8 cellular contexts compared by ENCODE assay signal in genomic region chr3:5122741-5123706, GRCh38. TPM values are rescaled to one million over a fixed set of nuclear protein-coding genes. Genes with fewer than 3 reads are reported as not detected.
DNase-seq lines count a peak whose midpoint lies in the region; ATAC-seq and TF ChIP-seq lines count a peak whose summit lies in the region.

No MANE protein-coding gene starts in this region.

- H3K4me3 ChIP-seq in lower leg skin (ENCODE audit: low read depth, poor library complexity, severe bottlenecking): peak overlapping the region; percentile 100

- DNase-seq in COLO668 (lab: John Stamatoyannopoulos, UW; ENCODE audit: unreplicated experiment) (peak; percentile 28), HuH-7.5 (ENCODE audit: low spot score) (peak; percentile 62), lower leg skin (ENCODE audit: low spot score in 2 of 2) (peak; percentile 58 to 87), NCI-H1436 treated with DMSO at 0.1 percent for 48 hours (lab: John Stamatoyannopoulos, UW) (no peak)
- peak; percentile 79 for DNase-seq in activated CD4-positive, alpha-beta T cell treated with anti-CD3 and anti-CD28 coated beads, Interleukin-2, amount 10 ng/mL, durations not matched to agents 24 days and 14 days
- peak; percentile 17 for DNase-seq in effector CD4-positive, alpha-beta T cell

- H3K27ac Mint-ChIP-seq in activated CD4-positive, alpha-beta T cell treated with anti-CD3 and anti-CD28 coated beads, Interleukin-2, amount 10 ng/mL, durations not matched to agents 24 days and 14 days: peak overlapping the region; percentile 96
- H3K27ac Mint-ChIP-seq in stimulated activated naive CD8-positive, alpha-beta T cell treated with anti-CD3 and anti-CD28 coated beads, Interleukin-15, Interleukin-2, amounts not matched to agents 100 ng/mL and 50 ng/mL, for 24 hours: peak overlapping the region; percentile 85

- peaks cover 26% of the 10 kb centered on the region for H3K4me1 Mint-ChIP-seq in activated CD4-positive, alpha-beta T cell treated with anti-CD3 and anti-CD28 coated beads, Interleukin-2, amount 10 ng/mL, durations not matched to agents 24 days and 14 days
- H3K4me1 Mint-ChIP-seq in stimulated activated naive CD8-positive, alpha-beta T cell treated with anti-CD3 and anti-CD28 coated beads, Interleukin-15, Interleukin-2, amounts not matched to agents 100 ng/mL and 50 ng/mL, for 24 hours (ENCODE audit: low read depth): peaks cover 52% of the 10 kb centered on the region

- no peaks in the 10 kb centered on the region for H3K27me3 Mint-ChIP-seq in activated CD4-positive, alpha-beta T cell treated with anti-CD3 and anti-CD28 coated beads, Interleukin-2, amount 10 ng/mL, durations not matched to agents 24 days and 14 days
- H3K27me3 Mint-ChIP-seq in stimulated activated naive CD8-positive, alpha-beta T cell treated with anti-CD3 and anti-CD28 coated beads, Interleukin-15, Interleukin-2, amounts not matched to agents 100 ng/mL and 50 ng/mL, for 24 hours: no peaks in the 10 kb centered on the region

- intact Hi-C loops in activated CD4-positive, alpha-beta T cell treated with anti-CD3 and anti-CD28 coated beads, Interleukin-2, amount 10 ng/mL, durations not matched to agents 24 days and 14 days (cut with micrococcal nuclease): loop anchor here (1.0 to 10.0 kb wide), 9 partner anchors 39 to 820 kb away; partner anchors contain the start of genes BHLHE40, EDEM1, ITPR1 and SETMAR
- intact Hi-C loops in lower leg skin (cut with DNase I; ENCODE audit: low total_unique reads): no loop called here

- WGBS in lower leg skin, 2 donors: 2 to 4% methylated on average over 29 to 31 of the region's 31 CpGs

- peak; percentile 11 for ATAC-seq in GM21381 (IDR thresholded peaks at IDR 0.05; ENCODE audit: unreplicated experiment)

- peak overlapping the region; percentile 85 for H3K4me3 Mint-ChIP-seq in activated CD4-positive, alpha-beta T cell treated with anti-CD3 and anti-CD28 coated beads, Interleukin-2, amount 10 ng/mL, durations not matched to agents 24 days and 14 days
- peak overlapping the region; percentile 87 for H3K4me3 Mint-ChIP-seq in stimulated activated naive CD8-positive, alpha-beta T cell treated with anti-CD3 and anti-CD28 coated beads, Interleukin-15, Interleukin-2, amounts not matched to agents 100 ng/mL and 50 ng/mL, for 24 hours

- TF ChIP-seq CTCF in lower leg skin (IDR thresholded peaks at IDR 0.05): no peak

- peaks cover 14% of the 10 kb centered on the region for H3K36me3 Mint-ChIP-seq in activated CD4-positive, alpha-beta T cell treated with anti-CD3 and anti-CD28 coated beads, Interleukin-2, amount 10 ng/mL, durations not matched to agents 24 days and 14 days (ENCODE audit: low read depth)
- H3K36me3 Mint-ChIP-seq in stimulated activated naive CD8-positive, alpha-beta T cell treated with anti-CD3 and anti-CD28 coated beads, Interleukin-15, Interleukin-2, amounts not matched to agents 100 ng/mL and 50 ng/mL, for 24 hours (ENCODE audit: low read depth): peaks cover 14% of the 10 kb centered on the region

- H3K9me3 Mint-ChIP-seq in activated CD4-positive, alpha-beta T cell treated with anti-CD3 and anti-CD28 coated beads, Interleukin-2, amount 10 ng/mL, durations not matched to agents 24 days and 14 days: no peaks in the 10 kb centered on the region
- H3K9me3 Mint-ChIP-seq in stimulated activated naive CD8-positive, alpha-beta T cell treated with anti-CD3 and anti-CD28 coated beads, Interleukin-15, Interleukin-2, amounts not matched to agents 100 ng/mL and 50 ng/mL, for 24 hours: no peaks in the 10 kb centered on the region

- no peak for TF ChIP-seq POLR2A in lower leg skin (IDR thresholded peaks at IDR 0.05)

RNA-seq across cellular contexts. Expression of gene ARL8B, which starts 0.9 kb away (rescaled TPM):
- 46.8 and 50.4 TPM in 2 replicates for total RNA-seq in activated CD4-positive, alpha-beta T cell treated with anti-CD3 and anti-CD28 coated beads, Interleukin-2, amount 10 ng/mL, durations not matched to agents 24 days and 14 days
- total RNA-seq in lower leg skin: 10 to 100 TPM; 62.1 to 90.5 (median 81.5) TPM
